ENCODE assay signal across 8 cellular contexts in genomic region chr4:110025057-110025456, GRCh38.
"Had no signal": no experiment of that assay in that cellular context is flagged by ENCODE, and none has a peak within 500 bp of the region (broad histone marks: within the 10 kb centered on the region; RNA-seq: fewer than 3 reads in every experiment).

No MANE protein-coding gene starts in this region.

- H3K27ac ChIP-seq: HL-60 had no signal

- H3K9me3 ChIP-seq: HAP-1 had no signal

- H3K36me3 ChIP-seq: HAP-1 had no signal

- H3K4me3 ChIP-seq: HAP-1 had no signal

- H3K4me1 Mint-ChIP-seq: IgD-negative memory B cell had no signal

- H3K9me3 Mint-ChIP-seq: HFFc6 had no signal

- ATAC-seq: HCT116, HepG2 had no signal

- FAIRE-seq: HepG2 had no signal

- DNase-seq: GOT3, H7, HFFc6 had no signal

- H3K27ac Mint-ChIP-seq: HFFc6, IgD-negative memory B cell had no signal

- H3K4me3 Mint-ChIP-seq: HFFc6, IgD-negative memory B cell had no signal
